ENCODE assay signal across 19 cellular contexts in genomic region chr19:41305923-41306322, GRCh38. TPM values are rescaled to one million over a fixed set of nuclear protein-coding genes. Genes with fewer than 3 reads are reported as not detected.
A peak's percentile ranks its signal among the peaks of the same experiment; 100 is the strongest.
DNase-seq lines count a peak whose midpoint lies in the region; ATAC-seq and TF ChIP-seq lines count a peak whose summit lies in the region.
"Had no signal": no experiment of that assay in that cellular context is flagged by ENCODE, and none has a peak within 500 bp of the region (broad histone marks: within the 10 kb centered on the region; RNA-seq: fewer than 3 reads in every experiment).

No MANE protein-coding gene starts in this region.

- H3K27ac Mint-ChIP-seq in T-helper 1 cell treated with Interleukin-12 subunit alpha and Interleukin-12 subunit beta and Interleukin-4 antibody, amounts not matched to agents 30 μg/mL and 1 μg/mL, for 36 hours: peak overlapping the region; percentile 93
- H3K27ac Mint-ChIP-seq in activated naive CD8-positive, alpha-beta T cell treated with anti-CD3 and anti-CD28 coated beads, Interleukin-2, amount 10 ng/mL, durations not matched to agents 7 days and 5 days: peak overlapping the region; percentile 96
- no peak overlapping the region for H3K27ac Mint-ChIP-seq in Caco-2 (ENCODE audit: unreplicated experiment)

- CTCF ChIA-PET in Caco-2 (lab: Charles Lee): interaction anchor here (0.5 to 1.2 kb wide), 3 partner anchors 102 to 765 kb away, joined by 3 to 9 read pairs (median 8); no protein-coding TSS in a partner anchor

- TF ChIP-seq CTCF in HL-60 (IDR thresholded peaks at IDR 0.05; ENCODE audit: insufficient read depth, low read length): no peak
- TF ChIP-seq CTCF in Caco-2 (IDR thresholded peaks at IDR 0.05; ENCODE audit: insufficient read depth in 1 of 2, low read depth in 1 of 2, low read length in 1 of 2, severe bottlenecking in 1 of 2, unreplicated experiment in 1 of 2): no peak
- TF ChIP-seq CTCF in mucosa of descending colon (IDR thresholded peaks at IDR 0.05): no peak

- H3K27ac ChIP-seq in HL-60 (replicated peaks): peak overlapping the region; percentile 64; the same call in 1 of the 2 replicates
- peak overlapping the region in 16 of 21 experiments; percentile 25 to 99 (median 96) for H3K27ac ChIP-seq in skin epidermis

- H3K4me1 Mint-ChIP-seq in T-helper 1 cell treated with Interleukin-12 subunit alpha and Interleukin-12 subunit beta and Interleukin-4 antibody, amounts not matched to agents 30 μg/mL and 1 μg/mL, for 36 hours (ENCODE audit: low read depth): peaks cover 75% of the 10 kb centered on the region
- H3K4me1 Mint-ChIP-seq in activated naive CD8-positive, alpha-beta T cell treated with anti-CD3 and anti-CD28 coated beads, Interleukin-2, amount 10 ng/mL, durations not matched to agents 7 days and 5 days: peaks cover 74% of the 10 kb centered on the region
- H3K4me1 Mint-ChIP-seq in Caco-2 (ENCODE audit: low read depth, unreplicated experiment): peaks cover 7% of the 10 kb centered on the region

- no peaks in the 10 kb centered on the region for H3K9me3 Mint-ChIP-seq in T-helper 1 cell treated with Interleukin-12 subunit alpha and Interleukin-12 subunit beta and Interleukin-4 antibody, amounts not matched to agents 30 μg/mL and 1 μg/mL, for 36 hours
- H3K9me3 Mint-ChIP-seq in activated naive CD8-positive, alpha-beta T cell treated with anti-CD3 and anti-CD28 coated beads, Interleukin-2, amount 10 ng/mL, durations not matched to agents 7 days and 5 days: no peaks in the 10 kb centered on the region
- H3K9me3 Mint-ChIP-seq in Caco-2 (ENCODE audit: unreplicated experiment): no peaks in the 10 kb centered on the region
- H3K9me3 Mint-ChIP-seq: nephron had no signal

- no peaks in the 10 kb centered on the region for H3K27me3 ChIP-seq in HL-60 (ENCODE audit: insufficient read depth, poor library complexity, severe bottlenecking)
- H3K27me3 ChIP-seq in Caco-2 (replicated peaks; ENCODE audit: control insufficient read depth, insufficient read depth, low read length): no peaks in the 10 kb centered on the region

- no TSS peak for BruUV-seq in Caco-2 (replicated peaks; lab: Mats Ljungman, UMichigan)

- H3K4me3 ChIP-seq in HL-60 (replicated peaks; ENCODE audit: insufficient read depth, low read length) (no peak overlapping the region), skin epidermis (no peak overlapping the region), Caco-2 (ENCODE audit: low read depth, low read length) (no peak overlapping the region), mucosa of descending colon (no peak overlapping the region)

- no peak for DNase-seq in T-helper 1 cell
- no peak for DNase-seq in HL-60 (ENCODE audit: low read depth in 1 of 2, low spot score in 1 of 2)
- no peak for DNase-seq in activated naive CD8-positive, alpha-beta T cell treated with anti-CD3 and anti-CD28 coated beads, Interleukin-2, amount 10 ng/mL, durations not matched to agents 7 days and 5 days
- DNase-seq in Caco-2: no peak
- no peak for DNase-seq in foreskin melanocyte
- DNase-seq in mucosa of descending colon: no peak
- DNase-seq: 8988T; cortex of kidney; hippocampal formation; left cardiac atrium; NCI-H1694; NCI-H524; PC-3; right cardiac atrium; stimulated activated CD4-positive, alpha-beta T cell treated with anti-CD3 and anti-CD28 coated beads, Interleukin-4, amount 100 ng/mL, for 4 hours; stimulated activated naive CD4-positive, alpha-beta T cell treated with Interleukin-2 at 50 U/mL for 16 hours had no signal

- no peaks in the 10 kb centered on the region for H3K27me3 Mint-ChIP-seq in T-helper 1 cell treated with Interleukin-12 subunit alpha and Interleukin-12 subunit beta and Interleukin-4 antibody, amounts not matched to agents 30 μg/mL and 1 μg/mL, for 36 hours (ENCODE audit: low read depth)
- no peaks in the 10 kb centered on the region for H3K27me3 Mint-ChIP-seq in activated naive CD8-positive, alpha-beta T cell treated with anti-CD3 and anti-CD28 coated beads, Interleukin-2, amount 10 ng/mL, durations not matched to agents 7 days and 5 days
- H3K27me3 Mint-ChIP-seq in Caco-2 (ENCODE audit: insufficient read depth, unreplicated experiment): no peaks in the 10 kb centered on the region

- H3K4me1 ChIP-seq in Caco-2: peaks cover 8% of the 10 kb centered on the region; the same call in 1 of the 2 replicates
- H3K4me1 ChIP-seq in mucosa of descending colon (ENCODE audit: low read depth): peaks cover 14% of the 10 kb centered on the region

- H3K36me3 Mint-ChIP-seq in T-helper 1 cell treated with Interleukin-12 subunit alpha and Interleukin-12 subunit beta and Interleukin-4 antibody, amounts not matched to agents 30 μg/mL and 1 μg/mL, for 36 hours (ENCODE audit: low read depth): peaks cover 65% of the 10 kb centered on the region
- peaks cover 29% of the 10 kb centered on the region for H3K36me3 Mint-ChIP-seq in activated naive CD8-positive, alpha-beta T cell treated with anti-CD3 and anti-CD28 coated beads, Interleukin-2, amount 10 ng/mL, durations not matched to agents 7 days and 5 days
- peaks cover 98% of the 10 kb centered on the region for H3K36me3 Mint-ChIP-seq in Caco-2 (ENCODE audit: insufficient read depth, unreplicated experiment)

- POLR2A ChIA-PET in activated naive CD8-positive, alpha-beta T cell treated with anti-CD3 and anti-CD28 coated beads, Interleukin-2, amount 10 ng/mL, durations not matched to agents 7 days and 5 days (lab: Charles Lee): interaction anchor here (1.2 to 14.7 kb wide), 2 partner anchors 41 to 102 kb away, joined by 3 to 195 read pairs; partner anchors contain the start of gene HNRNPUL1
- POLR2A ChIA-PET in Caco-2 (lab: Charles Lee): no interaction called here

- intact Hi-C loops in Caco-2 (cut with micrococcal nuclease; ENCODE audit: unreplicated experiment): no loop called here
- intact Hi-C loops in mucosa of descending colon (cut with DNase I, micrococcal nuclease): no loop called here

- peak overlapping the region; percentile 80 for H3K4me3 Mint-ChIP-seq in T-helper 1 cell treated with Interleukin-12 subunit alpha and Interleukin-12 subunit beta and Interleukin-4 antibody, amounts not matched to agents 30 μg/mL and 1 μg/mL, for 36 hours
- H3K4me3 Mint-ChIP-seq in activated naive CD8-positive, alpha-beta T cell treated with anti-CD3 and anti-CD28 coated beads, Interleukin-2, amount 10 ng/mL, durations not matched to agents 7 days and 5 days: peak overlapping the region; percentile 91
- no peak overlapping the region for H3K4me3 Mint-ChIP-seq in Caco-2 (ENCODE audit: unreplicated experiment)
- H3K4me3 Mint-ChIP-seq: nephron had no signal

- H3K36me3 ChIP-seq in Caco-2 (ENCODE audit: control insufficient read depth, insufficient read depth, low read length): peaks cover 6% of the 10 kb centered on the region
- peaks cover 6% of the 10 kb centered on the region for H3K36me3 ChIP-seq in mucosa of descending colon (ENCODE audit: low read depth)

- ATAC-seq in activated naive CD8-positive, alpha-beta T cell treated with anti-CD3 and anti-CD28 coated beads, Interleukin-2, amount 10 ng/mL, durations not matched to agents 7 days and 5 days (ENCODE audit: low read depth): no peak
- no peak for ATAC-seq in mucosa of descending colon
- ATAC-seq: left cardiac atrium, PC-3, right cardiac atrium had no signal

- H3K9me3 ChIP-seq in Caco-2 (no peaks in the 10 kb centered on the region), mucosa of descending colon (no peaks in the 10 kb centered on the region)

RNA-seq across cellular contexts. Expression of gene CCDC97, which starts 4.0 kb away (rescaled TPM):
- 10 to 100 TPM; 37.8 to 40.8 TPM for total RNA-seq in activated naive CD8-positive, alpha-beta T cell treated with anti-CD3 and anti-CD28 coated beads, Interleukin-2, amount 10 ng/mL, durations not matched to agents 7 days and 5 days
- 47.1 and 47.8 TPM in 2 replicates for total RNA-seq in Caco-2 (2022)
- total RNA-seq in mucosa of descending colon: 10 to 100 TPM; 26.2 to 29.6 (median 27.0) TPM

RNA-seq across cellular contexts. Expression of gene HNRNPUL1, which starts 41.8 kb away (rescaled TPM):
- total RNA-seq in activated naive CD8-positive, alpha-beta T cell treated with anti-CD3 and anti-CD28 coated beads, Interleukin-2, amount 10 ng/mL, durations not matched to agents 7 days and 5 days: 100 to 1,000 TPM; 301 to 333 TPM
- total RNA-seq in Caco-2 (2022): 322 and 324 TPM in 2 replicates
- total RNA-seq in mucosa of descending colon: 100 to 1,000 TPM; 155 to 234 (median 190) TPM

RNA-seq across cellular contexts. Expression of gene TGFB1, which starts 47.8 kb away (rescaled TPM):
- total RNA-seq in activated naive CD8-positive, alpha-beta T cell treated with anti-CD3 and anti-CD28 coated beads, Interleukin-2, amount 10 ng/mL, durations not matched to agents 7 days and 5 days: 100 to 1,000 TPM; 172 to 179 TPM
- 15.0 and 15.3 TPM in 2 replicates for total RNA-seq in Caco-2 (2022)
- total RNA-seq in mucosa of descending colon: 10 to 100 TPM in 2 of 3 donors, 1 to 10 TPM in 1; 8.2 to 39.6 (median 21.8) TPM

RNA-seq across cellular contexts. Expression of gene B9D2, which starts 58.0 kb away (rescaled TPM):
- 10 to 100 TPM; 11.5 to 13.0 TPM for total RNA-seq in activated naive CD8-positive, alpha-beta T cell treated with anti-CD3 and anti-CD28 coated beads, Interleukin-2, amount 10 ng/mL, durations not matched to agents 7 days and 5 days
- total RNA-seq in Caco-2 (2022) (3.6 and 4.0 TPM in 2 replicates), mucosa of descending colon (10 to 100 TPM in 1 of 3 donors, 1 to 10 TPM in 2; 7.0 to 11.3 (median 9.1) TPM)

Comparison
In these comparisons a context has a peak if more than half of its experiments do, and no peak if none do; other contexts are left out.
1. RNA of gene TGFB1, which starts 47.8 kb away (total RNA-seq): 172 to 179 TPM in activated naive CD8-positive, alpha-beta T cell treated with anti-CD3 and anti-CD28 coated beads, Interleukin-2, amount 10 ng/mL, durations not matched to agents 7 days and 5 days; 8.2 to 39.6 TPM in mucosa of descending colon and 15.0 to 15.3 TPM in Caco-2; every median in the first group is over 4 times any median in the second.